Comparison of ENCODE assay signal across 9 cellular contexts in the genomic region with DNA sequence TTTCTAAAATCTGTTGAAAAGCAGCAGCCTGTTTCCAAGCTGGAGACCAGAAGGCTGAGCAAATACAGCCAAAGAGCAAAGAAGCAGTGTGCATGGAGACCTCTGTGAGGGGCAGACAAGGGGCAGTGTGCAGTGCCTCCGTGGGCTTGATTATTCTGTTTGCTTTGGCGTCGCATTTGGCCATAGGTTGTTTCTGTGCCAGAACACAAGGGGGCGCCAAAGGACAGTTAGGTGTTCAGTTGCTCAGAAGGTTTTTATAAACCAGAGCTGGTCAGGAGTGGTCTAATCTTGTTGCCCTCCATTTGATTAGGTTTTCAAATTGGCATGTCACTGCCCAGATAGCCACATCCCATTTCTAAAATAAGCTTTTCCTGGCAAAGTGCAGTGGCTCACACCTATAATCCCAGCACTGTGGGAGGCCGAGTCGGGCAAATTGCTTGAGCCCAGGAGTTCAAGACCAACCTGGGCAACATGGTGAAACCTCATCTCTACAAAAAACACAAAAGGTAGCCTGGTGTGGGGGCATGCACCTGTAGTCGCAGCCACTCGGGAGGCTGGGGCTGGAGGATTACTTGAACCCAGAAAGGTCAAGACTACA. TPM values are rescaled to one million over a fixed set of nuclear protein-coding genes. Genes with fewer than 3 reads are reported as not detected.
DNase-seq lines count a peak whose midpoint lies in the region; ATAC-seq and TF ChIP-seq lines count a peak whose summit lies in the region.
"Had no signal": no experiment of that assay in that cellular context is flagged by ENCODE, and none has a peak within 500 bp of the region (broad histone marks: within the 10 kb centered on the region; RNA-seq: fewer than 3 reads in every experiment).

No MANE protein-coding gene starts in this region.

- no peaks in the 10 kb centered on the region for H3K4me1 Mint-ChIP-seq in activated CD8-positive, alpha-beta T cell treated with anti-CD3 and anti-CD28 coated beads, Interleukin-2, amount 10 ng/mL, durations not matched to agents 7 days and 5 days (ENCODE audit: low read depth)
- no peaks in the 10 kb centered on the region for H3K4me1 Mint-ChIP-seq in mesothelial cell of epicardium

- H3K4me1 ChIP-seq in effector memory CD4-positive, alpha-beta T cell (ENCODE audit: control insufficient read depth, insufficient read depth, low read length, poor library complexity, severe bottlenecking) = no peaks in the 10 kb centered on the region

- ATAC-seq in activated CD8-positive, alpha-beta T cell treated with anti-CD3 and anti-CD28 coated beads, Interleukin-2, amount 10 ng/mL, durations not matched to agents 7 days and 5 days = peak; percentile 63
- ATAC-seq in GM21447 (IDR thresholded peaks at IDR 0.05; ENCODE audit: unreplicated experiment) = no peak

- POLR2A ChIA-PET in HEK293T (lab: Yijun Ruan, JAX) = no interaction called here
- POLR2A ChIA-PET in activated CD8-positive, alpha-beta T cell treated with anti-CD3 and anti-CD28 coated beads, Interleukin-2, amount 10 ng/mL, durations not matched to agents 7 days and 5 days (lab: Charles Lee) = interaction anchor here (0.5 kb wide), 1 partner anchor 165 kb away, joined by 3 read pairs; no protein-coding TSS in a partner anchor

- H3K27me3 Mint-ChIP-seq in activated CD8-positive, alpha-beta T cell treated with anti-CD3 and anti-CD28 coated beads, Interleukin-2, amount 10 ng/mL, durations not matched to agents 7 days and 5 days (ENCODE audit: low read depth) = no peaks in the 10 kb centered on the region
- H3K27me3 Mint-ChIP-seq in mesothelial cell of epicardium (ENCODE audit: low read depth) = no peaks in the 10 kb centered on the region
- H3K27me3 Mint-ChIP-seq: activated naive CD8-positive, alpha-beta T cell had no signal

- TF ChIP-seq CTCF in mesothelial cell of epicardium (IDR thresholded peaks at IDR 0.05; ENCODE audit: unreplicated experiment) = peak; percentile 89

- H3K4me3 Mint-ChIP-seq in activated CD8-positive, alpha-beta T cell treated with anti-CD3 and anti-CD28 coated beads, Interleukin-2, amount 10 ng/mL, durations not matched to agents 7 days and 5 days = no peak overlapping the region
- H3K4me3 Mint-ChIP-seq in mesothelial cell of epicardium = no peak overlapping the region
- H3K4me3 Mint-ChIP-seq: activated naive CD8-positive, alpha-beta T cell had no signal

- CTCF ChIA-PET in HEK293T (lab: Yijun Ruan, JAX) = interaction anchor here (0.5 to 1.4 kb wide), 16 partner anchors 8 to 1458 kb away, joined by 3 to 6 read pairs (median 4); no protein-coding TSS in a partner anchor
- CTCF ChIA-PET in activated CD8-positive, alpha-beta T cell treated with anti-CD3 and anti-CD28 coated beads, Interleukin-2, amount 10 ng/mL, durations not matched to agents 7 days and 5 days (lab: Charles Lee) = interaction anchor here (0.6 to 4.8 kb wide), 37 partner anchors 9 to 498 kb away, joined by 3 to 76 read pairs (median 6); no protein-coding TSS in a partner anchor

- H3K4me3 ChIP-seq in effector memory CD4-positive, alpha-beta T cell (ENCODE audit: insufficient read depth, low read depth, low read length, poor library complexity, severe bottlenecking) = no peak overlapping the region

- H3K27ac Mint-ChIP-seq in activated CD8-positive, alpha-beta T cell treated with anti-CD3 and anti-CD28 coated beads, Interleukin-2, amount 10 ng/mL, durations not matched to agents 7 days and 5 days = no peak overlapping the region
- H3K27ac Mint-ChIP-seq in mesothelial cell of epicardium = no peak overlapping the region
- H3K27ac Mint-ChIP-seq: activated naive CD8-positive, alpha-beta T cell had no signal

- DNase-seq in DMS153 (lab: John Stamatoyannopoulos, UW) (peak; percentile 2), HEK293T (ENCODE audit: extremely low spot score) (peak; percentile 73), NCI-H748 treated with DMSO at 0.1 percent for 48 hours (lab: John Stamatoyannopoulos, UW) (peak; percentile 62), mesothelial cell of epicardium (ENCODE audit: low spot score in 2 of 2, unreplicated experiment in 2 of 2) (peak; percentile 72 to 84)
- DNase-seq in activated CD8-positive, alpha-beta T cell treated with anti-CD3 and anti-CD28 coated beads, Interleukin-2, amount 10 ng/mL, durations not matched to agents 7 days and 5 days = peak; percentile 80
- peak; percentile 19 to 57 (median 39) for DNase-seq in effector memory CD4-positive, alpha-beta T cell
- DNase-seq in stimulated activated CD8-positive, alpha-beta memory T cell treated with anti-CD3 and anti-CD28 coated beads, Interleukin-2, amount 100 ng/mL, for 48 hours (ENCODE audit: low read depth in 2 of 2) = peak; percentile 52 to 59

- no peaks in the 10 kb centered on the region for H3K9me3 Mint-ChIP-seq in activated CD8-positive, alpha-beta T cell treated with anti-CD3 and anti-CD28 coated beads, Interleukin-2, amount 10 ng/mL, durations not matched to agents 7 days and 5 days (ENCODE audit: insufficient read depth)
- H3K9me3 Mint-ChIP-seq in mesothelial cell of epicardium = no peaks in the 10 kb centered on the region

- H3K27ac ChIP-seq in effector memory CD4-positive, alpha-beta T cell (ENCODE audit: insufficient read depth, low read length, poor library complexity, severe bottlenecking) = no peak overlapping the region

- H3K36me3 Mint-ChIP-seq in activated CD8-positive, alpha-beta T cell treated with anti-CD3 and anti-CD28 coated beads, Interleukin-2, amount 10 ng/mL, durations not matched to agents 7 days and 5 days (ENCODE audit: low read depth) = no peaks in the 10 kb centered on the region
- peaks cover 3% of the 10 kb centered on the region for H3K36me3 Mint-ChIP-seq in mesothelial cell of epicardium

- H3K27me3 ChIP-seq in effector memory CD4-positive, alpha-beta T cell (replicated peaks; ENCODE audit: control insufficient read depth, insufficient read depth, low read length, poor library complexity, severe bottlenecking) = no peaks in the 10 kb centered on the region

- H3K36me3 ChIP-seq in effector memory CD4-positive, alpha-beta T cell (ENCODE audit: control insufficient read depth, insufficient read depth, low read length) = peaks cover 6% of the 10 kb centered on the region

- H3K9me3 ChIP-seq in effector memory CD4-positive, alpha-beta T cell (ENCODE audit: control insufficient read depth, low read length) = no peaks in the 10 kb centered on the region

TF ChIP-seq in HEK293T, 16 proteins besides CTCF, POLR2A, EP300 and RAD21:
- TF ChIP-seq, protein P1, sequence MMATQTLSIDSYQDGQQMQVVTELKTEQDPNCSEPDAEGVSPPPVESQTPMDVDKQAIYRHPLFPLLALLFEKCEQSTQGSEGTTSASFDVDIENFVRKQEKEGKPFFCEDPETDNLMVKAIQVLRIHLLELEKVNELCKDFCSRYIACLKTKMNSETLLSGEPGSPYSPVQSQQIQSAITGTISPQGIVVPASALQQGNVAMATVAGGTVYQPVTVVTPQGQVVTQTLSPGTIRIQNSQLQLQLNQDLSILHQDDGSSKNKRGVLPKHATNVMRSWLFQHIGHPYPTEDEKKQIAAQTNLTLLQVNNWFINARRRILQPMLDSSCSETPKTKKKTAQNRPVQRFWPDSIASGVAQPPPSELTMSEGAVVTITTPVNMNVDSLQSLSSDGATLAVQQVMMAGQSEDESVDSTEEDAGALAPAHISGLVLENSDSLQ (IDR thresholded peaks at IDR 0.05) = no peak
- TF ChIP-seq FOXK2 (IDR thresholded peaks at IDR 0.05) = no peak
- TF ChIP-seq CTBP1 (IDR thresholded peaks at IDR 0.05; ENCODE audit: borderline replicate concordance) = no peak
- no peak for TF ChIP-seq ARNT (IDR thresholded peaks at IDR 0.05)
- no peak for TF ChIP-seq L3MBTL2 (conservative IDR thresholded peaks at IDR 0.05)
- TF ChIP-seq ZNF384 (IDR thresholded peaks at IDR 0.05) = no peak
- TF ChIP-seq SUZ12 (IDR thresholded peaks at IDR 0.05) = no peak
- TF ChIP-seq ELF4 (IDR thresholded peaks at IDR 0.05) = no peak
- no peak for TF ChIP-seq TARDBP (IDR thresholded peaks at IDR 0.05)

RNA-seq across cellular contexts. Expression of a gene that starts 10.6 kb away (rescaled TPM):
- 1 to 10 TPM; 2.3 to 3.2 TPM for total RNA-seq in activated CD8-positive, alpha-beta T cell treated with anti-CD3 and anti-CD28 coated beads, Interleukin-2, amount 10 ng/mL, durations not matched to agents 7 days and 5 days
- 3.7 to 4.3 TPM (median 3.7 TPM) in 3 replicates for total RNA-seq in mesothelial cell of epicardium

RNA-seq across cellular contexts. Expression of a gene that starts 50.8 kb away (rescaled TPM):
- total RNA-seq in activated CD8-positive, alpha-beta T cell treated with anti-CD3 and anti-CD28 coated beads, Interleukin-2, amount 10 ng/mL, durations not matched to agents 7 days and 5 days = 10 to 100 TPM; 25.8 to 28.0 TPM
- 29.0 to 30.7 TPM (median 29.8 TPM) in 3 replicates for total RNA-seq in mesothelial cell of epicardium

RNA-seq across cellular contexts. Expression of a gene that starts 50.9 kb away (rescaled TPM):
- 10 to 100 TPM; 10.3 to 10.4 TPM for total RNA-seq in activated CD8-positive, alpha-beta T cell treated with anti-CD3 and anti-CD28 coated beads, Interleukin-2, amount 10 ng/mL, durations not matched to agents 7 days and 5 days
- 9.1 to 12.2 TPM (median 11.5 TPM) in 3 replicates for total RNA-seq in mesothelial cell of epicardium

Comparison
In these comparisons a context has a peak if more than half of its experiments do, and no peak if none do; other contexts are left out.
1. DNase-seq: peak in every context shown above with its lines; median percentile 80 in activated CD8-positive, alpha-beta T cell treated with anti-CD3 and anti-CD28 coated beads, Interleukin-2, amount 10 ng/mL, durations not matched to agents 7 days and 5 days; 78 in mesothelial cell of epicardium; 73 in HEK293T; 62 in NCI-H748 treated with DMSO at 0.1 percent for 48 hours; 56 in stimulated activated CD8-positive, alpha-beta memory T cell treated with anti-CD3 and anti-CD28 coated beads, Interleukin-2, amount 100 ng/mL, for 48 hours; 39 in effector memory CD4-positive, alpha-beta T cell; 2 in DMS153.